In the genomic region with DNA sequence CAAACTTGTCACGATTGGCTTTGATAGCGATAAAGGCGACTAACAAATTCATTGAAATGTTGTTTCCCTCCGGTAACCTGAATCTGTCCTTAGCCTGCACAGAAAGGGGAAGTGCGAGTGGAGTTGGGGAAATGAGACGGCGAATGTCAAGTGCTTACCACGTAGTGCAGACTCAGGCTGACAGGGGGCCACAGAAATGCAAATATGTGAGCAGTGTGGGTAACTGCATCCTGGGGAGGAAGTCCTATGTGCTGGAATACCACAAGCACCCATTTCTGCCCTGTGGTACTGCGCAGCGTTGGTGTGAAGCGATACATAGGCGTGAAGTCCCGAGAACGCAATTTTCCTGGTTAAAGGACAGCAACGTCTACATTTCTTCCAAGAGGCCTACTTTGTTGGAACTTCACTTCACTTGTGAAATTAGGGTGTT, we compare ENCODE assay signal across 8 cellular contexts. TPM values are rescaled to one million over a fixed set of nuclear protein-coding genes. Genes with fewer than 3 reads are reported as not detected.
A peak's percentile ranks its signal among the peaks of the same experiment; 100 is the strongest.
DNase-seq lines count a peak whose midpoint lies in the region; ATAC-seq, FAIRE-seq and TF ChIP-seq lines count a peak whose summit lies in the region.

No MANE protein-coding gene starts in this region.

- H3K4me1 ChIP-seq in KMS-11 (ENCODE audit: low read depth, poor library complexity, severe bottlenecking) = peaks cover 50% of the 10 kb centered on the region

- DNase-seq in UCSD-AML1 (lab: John Stamatoyannopoulos, UW; ENCODE audit: unreplicated experiment) (peak; percentile 83), bronchial epithelial cell (ENCODE audit: low read depth) (peak; percentile 70), inferior parietal cortex (ENCODE audit: extremely low spot score) (peak; percentile 63), NCI-H446 (lab: John Stamatoyannopoulos, UW) (no peak)
- peak; percentile 35 for DNase-seq in stimulated activated CD4-positive, alpha-beta T cell treated with anti-CD3 and anti-CD28 coated beads, Interleukin-12 subunit alpha, Interleukin-12 subunit beta, amount 100 ng/mL, for 4 hours

- peak overlapping the region; percentile 98 for H3K27ac ChIP-seq in KMS-11

- no peak for TF ChIP-seq CTCF in KMS-11 (conservative IDR thresholded peaks at IDR 0.05; ENCODE audit: low read depth, low read length)
- TF ChIP-seq CTCF in bronchial epithelial cell (IDR thresholded peaks at IDR 0.05; ENCODE audit: insufficient read depth, low read length, severe bottlenecking) = no peak

- H3K27me3 ChIP-seq in KMS-11 (ENCODE audit: insufficient read depth, low read depth) (no peaks in the 10 kb centered on the region), bronchial epithelial cell (ENCODE audit: control insufficient read depth, insufficient read depth, low read length) (no peaks in the 10 kb centered on the region)

- peak; percentile 58 for ATAC-seq in GM21723 (IDR thresholded peaks at IDR 0.05; ENCODE audit: unreplicated experiment)

- no peaks in the 10 kb centered on the region for H4K20me1 ChIP-seq in KMS-11 (ENCODE audit: insufficient read depth)

- FAIRE-seq in bronchial epithelial cell (lab: Jason Lieb, UNC) = peak; percentile 23

- H3K4me3 ChIP-seq in GM08714 (ENCODE audit: low read length) (peak overlapping the region; percentile 76), KMS-11 (IDR thresholded peaks at IDR 0.05; ENCODE audit: insufficient read depth, low read depth, low read length) (no peak overlapping the region), bronchial epithelial cell (ENCODE audit: low read depth, low read length) (peak overlapping the region; percentile 60)

- H3K36me3 ChIP-seq in KMS-11 (ENCODE audit: insufficient read depth) (no peaks in the 10 kb centered on the region), bronchial epithelial cell (ENCODE audit: control insufficient read depth, insufficient read depth, low read length) (no peaks in the 10 kb centered on the region)

- H2AFZ ChIP-seq in KMS-11 (ENCODE audit: low read depth) = peak overlapping the region; percentile 75

- H3K79me2 ChIP-seq in KMS-11 (ENCODE audit: insufficient read depth, low read depth) = peaks cover 31% of the 10 kb centered on the region

- H3K4me2 ChIP-seq in KMS-11 = peak overlapping the region; percentile 61

- H3K9ac ChIP-seq in KMS-11 = peak overlapping the region; percentile 95

RNA-seq across cellular contexts. Expression of gene EIF4ENIF1, which starts 0.9 kb away (rescaled TPM):
- total RNA-seq in bronchial epithelial cell = 5.3 and 12.9 TPM in 2 replicates

RNA-seq across cellular contexts. Expression of gene SFI1, which starts 5.8 kb away (rescaled TPM):
- 9.0 and 14.5 TPM in 2 replicates for total RNA-seq in bronchial epithelial cell

Comparison
In these comparisons a context has a peak if more than half of its experiments do, and no peak if none do; other contexts are left out.
1. DNase-seq: peak in UCSD-AML1 (single experiment), bronchial epithelial cell (single experiment), inferior parietal cortex (single experiment) and stimulated activated CD4-positive, alpha-beta T cell treated with anti-CD3 and anti-CD28 coated beads, Interleukin-12 subunit alpha, Interleukin-12 subunit beta, amount 100 ng/mL, for 4 hours (single experiment); none in NCI-H446 (0 of 2).